Comparison of ENCODE assay signal across 1 cellular context in genomic region chr2:154447727-154448418, GRCh38.
A peak's percentile ranks its signal among the peaks of the same experiment; 100 is the strongest.
TF ChIP-seq lines count a peak whose summit lies in the region.

No MANE protein-coding gene starts in this region.

TF ChIP-seq in HepG2, 621 proteins besides CTCF, POLR2A, EP300 and RAD21 (continued from another document):
- TF ChIP-seq TBX2 (CRISPR knock-in tag; IDR thresholded peaks at IDR 0.05; ENCODE audit: borderline replicate concordance) (peak; percentile 69; the same call in 1 of the 2 replicates), ZNF709 (CRISPR knock-in tag; IDR thresholded peaks at IDR 0.05) (no peak), GZF1 (CRISPR knock-in tag; IDR thresholded peaks at IDR 0.05) (no peak), ARID3A (IDR thresholded peaks at IDR 0.05; ENCODE audit: low read depth, low read length) (peak; percentile 22), NCOA2 (CRISPR knock-in tag; IDR thresholded peaks at IDR 0.05) (peak; percentile 72), NCOA5 (CRISPR knock-in tag; IDR thresholded peaks at IDR 0.05) (no peak), PHF8 (CRISPR knock-in tag; IDR thresholded peaks at IDR 0.05) (no peak), ASH2L (IDR thresholded peaks at IDR 0.05; ENCODE audit: insufficient read length, low read depth, low read length) (peak; percentile 91), NFATC3 (CRISPR knock-in tag; IDR thresholded peaks at IDR 0.05) (no peak), ZNF746 (CRISPR knock-in tag; IDR thresholded peaks at IDR 0.05) (no peak), ZSCAN21 (CRISPR knock-in tag; IDR thresholded peaks at IDR 0.05; ENCODE audit: borderline replicate concordance) (no peak), U2AF2 (IDR thresholded peaks at IDR 0.05; ENCODE audit: low read depth, low read length) (no peak), ZNF558 (CRISPR knock-in tag; IDR thresholded peaks at IDR 0.05; ENCODE audit: borderline replicate concordance) (no peak), RCOR2 (CRISPR knock-in tag; IDR thresholded peaks at IDR 0.05) (peak; percentile 50; the same call in 1 of the 2 replicates), NR2F6 (IDR thresholded peaks at IDR 0.05) (peak; percentile 37; the same call in 1 of the 2 replicates), NR2F6 (CRISPR knock-in tag; IDR thresholded peaks at IDR 0.05) (peak; percentile 3; the same call in 1 of the 2 replicates), ZNF660 (CRISPR knock-in tag; IDR thresholded peaks at IDR 0.05; ENCODE audit: borderline replicate concordance, low read depth) (no peak), SIX1 (CRISPR knock-in tag; IDR thresholded peaks at IDR 0.05; ENCODE audit: borderline replicate concordance) (peak; percentile 34; the same call in 1 of the 2 replicates), ARNT (IDR thresholded peaks at IDR 0.05) (no peak), TOE1 (CRISPR knock-in tag; IDR thresholded peaks at IDR 0.05) (no peak; the same call in 1 of the 2 replicates), SNAPC5 (CRISPR knock-in tag; IDR thresholded peaks at IDR 0.05; ENCODE audit: borderline replicate concordance) (no peak), SKI (IDR thresholded peaks at IDR 0.05; ENCODE audit: partially characterized antibody) (no peak), CREM (IDR thresholded peaks at IDR 0.05) (peak; percentile 69), CREM (CRISPR knock-in tag; IDR thresholded peaks at IDR 0.05) (no peak), ZNF550 (CRISPR knock-in tag; IDR thresholded peaks at IDR 0.05; ENCODE audit: borderline replicate concordance) (no peak), ZNF503 (CRISPR knock-in tag; IDR thresholded peaks at IDR 0.05) (0 out of 2 replicates have a peak, but pooled peaks have one; percentile 59), HNF4A (CRISPR knock-in tag; IDR thresholded peaks at IDR 0.05) (peak; percentile 54; the same call in 1 of the 2 replicates), ZNF782 (CRISPR knock-in tag; IDR thresholded peaks at IDR 0.05; ENCODE audit: borderline replicate concordance) (no peak), HDAC2 (CRISPR knock-in tag; IDR thresholded peaks at IDR 0.05) (peak; percentile 66; the same call in 1 of the 2 replicates), ZNF382 (CRISPR knock-in tag; IDR thresholded peaks at IDR 0.05; ENCODE audit: borderline replicate concordance) (no peak), ZNF510 (CRISPR knock-in tag; IDR thresholded peaks at IDR 0.05; ENCODE audit: low read depth) (no peak), NFIC (IDR thresholded peaks at IDR 0.05; ENCODE audit: low read length) (peak; percentile 58), PTBP1 (IDR thresholded peaks at IDR 0.05; ENCODE audit: low read depth, low read length, poor library complexity, severe bottlenecking) (no peak), SNAPC4 (CRISPR knock-in tag; IDR thresholded peaks at IDR 0.05) (0 out of 2 replicates have a peak, but pooled peaks have one; percentile 28), RORA (CRISPR knock-in tag; IDR thresholded peaks at IDR 0.05) (peak; percentile 44; the same call in 1 of the 2 replicates), KLF9 (CRISPR knock-in tag; IDR thresholded peaks at IDR 0.05; ENCODE audit: low read depth) (0 out of 2 replicates have a peak, but pooled peaks have one; percentile 26)
- TF ChIP-seq, protein P1, sequence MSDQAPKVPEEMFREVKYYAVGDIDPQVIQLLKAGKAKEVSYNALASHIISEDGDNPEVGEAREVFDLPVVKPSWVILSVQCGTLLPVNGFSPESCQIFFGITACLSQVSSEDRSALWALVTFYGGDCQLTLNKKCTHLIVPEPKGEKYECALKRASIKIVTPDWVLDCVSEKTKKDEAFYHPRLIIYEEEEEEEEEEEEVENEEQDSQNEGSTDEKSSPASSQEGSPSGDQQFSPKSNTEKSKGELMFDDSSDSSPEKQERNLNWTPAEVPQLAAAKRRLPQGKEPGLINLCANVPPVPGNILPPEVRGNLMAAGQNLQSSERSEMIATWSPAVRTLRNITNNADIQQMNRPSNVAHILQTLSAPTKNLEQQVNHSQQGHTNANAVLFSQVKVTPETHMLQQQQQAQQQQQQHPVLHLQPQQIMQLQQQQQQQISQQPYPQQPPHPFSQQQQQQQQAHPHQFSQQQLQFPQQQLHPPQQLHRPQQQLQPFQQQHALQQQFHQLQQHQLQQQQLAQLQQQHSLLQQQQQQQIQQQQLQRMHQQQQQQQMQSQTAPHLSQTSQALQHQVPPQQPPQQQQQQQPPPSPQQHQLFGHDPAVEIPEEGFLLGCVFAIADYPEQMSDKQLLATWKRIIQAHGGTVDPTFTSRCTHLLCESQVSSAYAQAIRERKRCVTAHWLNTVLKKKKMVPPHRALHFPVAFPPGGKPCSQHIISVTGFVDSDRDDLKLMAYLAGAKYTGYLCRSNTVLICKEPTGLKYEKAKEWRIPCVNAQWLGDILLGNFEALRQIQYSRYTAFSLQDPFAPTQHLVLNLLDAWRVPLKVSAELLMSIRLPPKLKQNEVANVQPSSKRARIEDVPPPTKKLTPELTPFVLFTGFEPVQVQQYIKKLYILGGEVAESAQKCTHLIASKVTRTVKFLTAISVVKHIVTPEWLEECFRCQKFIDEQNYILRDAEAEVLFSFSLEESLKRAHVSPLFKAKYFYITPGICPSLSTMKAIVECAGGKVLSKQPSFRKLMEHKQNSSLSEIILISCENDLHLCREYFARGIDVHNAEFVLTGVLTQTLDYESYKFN (CRISPR knock-in tag; conservative IDR thresholded peaks at IDR 0.05), result peak; percentile 91
- TF ChIP-seq, protein P2, sequence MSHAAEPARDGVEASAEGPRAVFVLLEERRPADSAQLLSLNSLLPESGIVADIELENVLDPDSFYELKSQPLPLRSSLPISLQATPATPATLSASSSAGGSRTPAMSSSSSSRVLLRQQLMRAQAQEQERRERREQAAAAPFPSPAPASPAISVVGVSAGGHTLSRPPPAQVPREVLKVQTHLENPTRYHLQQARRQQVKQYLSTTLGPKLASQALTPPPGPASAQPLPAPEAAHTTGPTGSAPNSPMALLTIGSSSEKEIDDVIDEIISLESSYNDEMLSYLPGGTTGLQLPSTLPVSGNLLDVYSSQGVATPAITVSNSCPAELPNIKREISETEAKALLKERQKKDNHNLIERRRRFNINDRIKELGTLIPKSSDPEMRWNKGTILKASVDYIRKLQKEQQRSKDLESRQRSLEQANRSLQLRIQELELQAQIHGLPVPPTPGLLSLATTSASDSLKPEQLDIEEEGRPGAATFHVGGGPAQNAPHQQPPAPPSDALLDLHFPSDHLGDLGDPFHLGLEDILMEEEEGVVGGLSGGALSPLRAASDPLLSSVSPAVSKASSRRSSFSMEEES (CRISPR knock-in tag; IDR thresholded peaks at IDR 0.05), result no peak
- TF ChIP-seq, protein P3, sequence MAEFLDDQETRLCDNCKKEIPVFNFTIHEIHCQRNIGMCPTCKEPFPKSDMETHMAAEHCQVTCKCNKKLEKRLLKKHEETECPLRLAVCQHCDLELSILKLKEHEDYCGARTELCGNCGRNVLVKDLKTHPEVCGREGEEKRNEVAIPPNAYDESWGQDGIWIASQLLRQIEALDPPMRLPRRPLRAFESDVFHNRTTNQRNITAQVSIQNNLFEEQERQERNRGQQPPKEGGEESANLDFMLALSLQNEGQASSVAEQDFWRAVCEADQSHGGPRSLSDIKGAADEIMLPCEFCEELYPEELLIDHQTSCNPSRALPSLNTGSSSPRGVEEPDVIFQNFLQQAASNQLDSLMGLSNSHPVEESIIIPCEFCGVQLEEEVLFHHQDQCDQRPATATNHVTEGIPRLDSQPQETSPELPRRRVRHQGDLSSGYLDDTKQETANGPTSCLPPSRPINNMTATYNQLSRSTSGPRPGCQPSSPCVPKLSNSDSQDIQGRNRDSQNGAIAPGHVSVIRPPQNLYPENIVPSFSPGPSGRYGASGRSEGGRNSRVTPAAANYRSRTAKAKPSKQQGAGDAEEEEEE (CRISPR knock-in tag; IDR thresholded peaks at IDR 0.05; ENCODE audit: borderline replicate concordance), result no peak
- TF ChIP-seq, protein P4, sequence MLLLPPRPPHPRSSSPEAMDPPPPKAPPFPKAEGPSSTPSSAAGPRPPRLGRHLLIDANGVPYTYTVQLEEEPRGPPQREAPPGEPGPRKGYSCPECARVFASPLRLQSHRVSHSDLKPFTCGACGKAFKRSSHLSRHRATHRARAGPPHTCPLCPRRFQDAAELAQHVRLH (CRISPR knock-in tag; IDR thresholded peaks at IDR 0.05; ENCODE audit: borderline replicate concordance, low read depth), result peak; percentile 50; the same call in 1 of the 2 replicates
- TF ChIP-seq, protein P5, sequence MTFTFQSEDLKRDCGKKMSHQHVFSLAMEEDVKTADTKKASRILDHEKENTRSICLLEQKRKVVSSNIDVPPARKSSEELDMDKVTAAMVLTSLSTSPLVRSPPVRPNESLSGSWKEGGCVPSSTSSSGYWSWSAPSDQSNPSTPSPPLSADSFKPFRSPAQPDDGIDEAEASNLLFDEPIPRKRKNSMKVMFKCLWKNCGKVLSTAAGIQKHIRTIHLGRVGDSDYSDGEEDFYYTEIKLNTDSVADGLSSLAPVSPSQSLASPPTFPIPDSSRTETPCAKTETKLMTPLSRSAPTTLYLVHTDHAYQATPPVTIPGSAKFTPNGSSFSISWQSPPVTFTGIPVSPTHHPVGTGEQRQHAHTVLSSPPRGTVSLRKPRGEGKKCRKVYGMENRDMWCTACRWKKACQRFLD (CRISPR knock-in tag; IDR thresholded peaks at IDR 0.05; ENCODE audit: borderline replicate concordance), result no peak
- TF ChIP-seq, protein P6, sequence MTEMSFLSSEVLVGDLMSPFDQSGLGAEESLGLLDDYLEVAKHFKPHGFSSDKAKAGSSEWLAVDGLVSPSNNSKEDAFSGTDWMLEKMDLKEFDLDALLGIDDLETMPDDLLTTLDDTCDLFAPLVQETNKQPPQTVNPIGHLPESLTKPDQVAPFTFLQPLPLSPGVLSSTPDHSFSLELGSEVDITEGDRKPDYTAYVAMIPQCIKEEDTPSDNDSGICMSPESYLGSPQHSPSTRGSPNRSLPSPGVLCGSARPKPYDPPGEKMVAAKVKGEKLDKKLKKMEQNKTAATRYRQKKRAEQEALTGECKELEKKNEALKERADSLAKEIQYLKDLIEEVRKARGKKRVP (CRISPR knock-in tag; IDR thresholded peaks at IDR 0.05), result 0 out of 4 replicates have a peak, but pooled peaks of 1 of the 2 experiments have one; percentile 3
- TF ChIP-seq, protein P7, sequence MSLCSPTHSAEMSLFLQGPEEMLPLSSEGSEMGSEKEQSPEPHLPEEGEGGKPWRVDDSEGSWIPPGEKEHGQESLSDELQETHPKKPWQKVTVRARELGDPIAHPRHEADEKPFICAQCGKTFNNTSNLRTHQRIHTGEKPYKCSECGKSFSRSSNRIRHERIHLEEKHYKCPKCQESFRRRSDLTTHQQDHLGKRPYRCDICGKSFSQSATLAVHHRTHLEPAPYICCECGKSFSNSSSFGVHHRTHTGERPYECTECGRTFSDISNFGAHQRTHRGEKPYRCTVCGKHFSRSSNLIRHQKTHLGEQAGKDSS (CRISPR knock-in tag; IDR thresholded peaks at IDR 0.05; ENCODE audit: borderline replicate concordance, low read depth), result peak; percentile 69; the same call in 1 of the 2 replicates
